Comparison of ENCODE assay signal across 17 cellular contexts in genomic region chr10:127618797-127619196, GRCh38.
"Had no signal": no experiment of that assay in that cellular context is flagged by ENCODE, and none has a peak within 500 bp of the region (broad histone marks: within the 10 kb centered on the region; RNA-seq: fewer than 3 reads in every experiment).

No MANE protein-coding gene starts in this region.

- ATAC-seq: activated CD4-positive, alpha-beta T cell treated with anti-CD3 and anti-CD28 coated beads for 36 hours; activated CD8-positive, alpha-beta memory T cell treated with anti-CD3 and anti-CD28 coated beads, Interleukin-2, amount 10 ng/mL, durations not matched to agents 7 days and 5 days; activated CD8-positive, alpha-beta T cell treated with anti-CD3 and anti-CD28 coated beads, Interleukin-2, amount 10 ng/mL, durations not matched to agents 7 days and 5 days; activated naive CD4-positive, alpha-beta T cell treated with anti-CD3 and anti-CD28 coated beads, Interleukin-2, amount 50 U/mL, for 72 hours; effector memory CD8-positive, alpha-beta T cell; heart left ventricle; right lobe of liver; stimulated activated naive CD8-positive, alpha-beta T cell treated with anti-CD3 and anti-CD28 coated beads, Interleukin-15, Interleukin-2, amounts not matched to agents 100 U/mL and 50 U/mL, for 24 hours had no signal

- FAIRE-seq: bronchial epithelial cell had no signal

- DNase-seq: activated CD4-positive, alpha-beta T cell treated with anti-CD3 and anti-CD28 coated beads for 36 hours; activated CD4-positive, CD25-positive, alpha-beta regulatory T cell; activated CD8-positive, alpha-beta memory T cell treated with anti-CD3 and anti-CD28 coated beads, Interleukin-2, amount 10 ng/mL, durations not matched to agents 7 days and 5 days; activated CD8-positive, alpha-beta T cell treated with anti-CD3 and anti-CD28 coated beads, Interleukin-2, amount 10 ng/mL, durations not matched to agents 7 days and 5 days; activated T-cell treated with anti-CD3 and anti-CD28 coated beads, Interleukin-2, amount 50 U/mL, for 48 hours; colonic mucosa; effector memory CD8-positive, alpha-beta T cell; erythroblast; heart left ventricle; kidney glomerular epithelial cell; left ventricle myocardium inferior; right lobe of liver; stimulated activated CD4-positive, alpha-beta T cell treated with anti-CD3 and anti-CD28 coated beads, Interleukin-4, amount 100 ng/mL, for 1 hour; stimulated activated naive CD8-positive, alpha-beta T cell treated with anti-CD3 and anti-CD28 coated beads, Interleukin-15, Interleukin-2, amounts not matched to agents 100 U/mL and 50 U/mL, for 24 hours; thyroid gland had no signal
